ENCODE assay signal across 24 cellular contexts in the genomic region with DNA sequence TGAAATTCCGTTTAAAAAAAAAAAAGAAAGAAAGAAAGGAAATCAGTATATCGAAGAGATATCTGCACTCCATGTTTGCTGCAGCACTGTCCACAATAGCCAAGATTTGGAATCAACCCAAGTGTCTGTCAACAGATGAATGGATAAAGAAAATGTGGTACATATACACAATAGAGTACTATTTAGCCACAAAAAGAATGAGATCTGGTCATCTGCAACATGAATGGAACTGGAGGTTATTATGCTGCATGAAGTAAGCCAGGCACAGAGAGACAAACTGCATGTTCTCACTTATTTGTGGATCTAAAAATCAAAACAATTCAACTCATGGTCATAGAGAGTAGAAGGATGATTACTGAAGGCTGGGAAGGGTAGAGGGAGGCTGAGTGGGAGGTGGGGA. TPM values are rescaled to one million over a fixed set of nuclear protein-coding genes. Genes with fewer than 3 reads are reported as not detected.
DNase-seq lines count a peak whose midpoint lies in the region; ATAC-seq, FAIRE-seq and TF ChIP-seq lines count a peak whose summit lies in the region.
"Had no signal": no experiment of that assay in that cellular context is flagged by ENCODE, and none has a peak within 500 bp of the region (broad histone marks: within the 10 kb centered on the region; RNA-seq: fewer than 3 reads in every experiment).

No MANE protein-coding gene starts in this region.

- H3K9me3 Mint-ChIP-seq in brain: no peaks in the 10 kb centered on the region
- no peaks in the 10 kb centered on the region for H3K9me3 Mint-ChIP-seq in activated CD4-positive, alpha-beta T cell treated with anti-CD3 and anti-CD28 coated beads for 36 hours (ENCODE audit: low read depth)
- H3K9me3 Mint-ChIP-seq: CD8-positive, alpha-beta T cell; IgD-negative memory B cell had no signal

- H3K4me1 Mint-ChIP-seq in brain: peaks cover 5% of the 10 kb centered on the region
- no peaks in the 10 kb centered on the region for H3K4me1 Mint-ChIP-seq in activated CD4-positive, alpha-beta T cell treated with anti-CD3 and anti-CD28 coated beads for 36 hours

- H3K36me3 Mint-ChIP-seq in brain: peaks cover 49% of the 10 kb centered on the region
- peaks cover 8% of the 10 kb centered on the region for H3K36me3 Mint-ChIP-seq in activated CD4-positive, alpha-beta T cell treated with anti-CD3 and anti-CD28 coated beads for 36 hours (ENCODE audit: low read depth)

- H3K27ac Mint-ChIP-seq in brain: peak overlapping the region in 3 of 5 experiments; percentile 8 to 86 (median 72)
- no peak overlapping the region for H3K27ac Mint-ChIP-seq in activated CD4-positive, alpha-beta T cell treated with anti-CD3 and anti-CD28 coated beads for 36 hours
- H3K27ac Mint-ChIP-seq: CD8-positive, alpha-beta T cell; IgD-negative memory B cell had no signal

- POLR2A ChIA-PET in activated CD4-positive, alpha-beta T cell treated with anti-CD3 and anti-CD28 coated beads for 36 hours (lab: Charles Lee): no interaction called here

- no peak overlapping the region for H3K4me3 Mint-ChIP-seq in brain
- H3K4me3 Mint-ChIP-seq in activated CD4-positive, alpha-beta T cell treated with anti-CD3 and anti-CD28 coated beads for 36 hours: no peak overlapping the region
- H3K4me3 Mint-ChIP-seq: CD8-positive, alpha-beta T cell; IgD-negative memory B cell had no signal

- H3K27me3 Mint-ChIP-seq in brain: no peaks in the 10 kb centered on the region
- H3K27me3 Mint-ChIP-seq in activated CD4-positive, alpha-beta T cell treated with anti-CD3 and anti-CD28 coated beads for 36 hours: no peaks in the 10 kb centered on the region
- H3K27me3 Mint-ChIP-seq: IgD-negative memory B cell had no signal

- CTCF ChIA-PET in activated CD4-positive, alpha-beta T cell treated with anti-CD3 and anti-CD28 coated beads for 36 hours (lab: Charles Lee): no interaction called here

- FAIRE-seq in RCC 7860 (lab: Jason Lieb, UNC): no peak
- FAIRE-seq: GM12891, H54, HTR-8/SVneo had no signal

- DNase-seq in Ammon's horn (ENCODE audit: low spot score) (peak; percentile 90), hippocampal formation (lab: John Stamatoyannopoulos, UW) (peak; percentile 10 to 93), putamen (ENCODE audit: low spot score) (peak; percentile 91), RCC 7860 (ENCODE audit: low spot score) (no peak)
- no peak for DNase-seq in activated CD4-positive, alpha-beta T cell treated with anti-CD3 and anti-CD28 coated beads for 36 hours
- DNase-seq: Calu3; CD8-positive, alpha-beta T cell; Kasumi-1; MG63; NCI-H1048; NCI-H1436; NCI-H1930; NCI-H226; NCI-H524; NCI-H82; RPMI8226; SHP77 treated with DMSO at 0.1 percent for 48 hours had no signal

- no peak for ATAC-seq in activated CD4-positive, alpha-beta T cell treated with anti-CD3 and anti-CD28 coated beads for 36 hours
- ATAC-seq in HG03097 (IDR thresholded peaks at IDR 0.05; ENCODE audit: low FRiP score, unreplicated experiment): no peak
- ATAC-seq: CD8-positive, alpha-beta T cell had no signal

- intact Hi-C loops in activated CD4-positive, alpha-beta T cell treated with anti-CD3 and anti-CD28 coated beads for 36 hours (cut with DNase I, micrococcal nuclease): no loop called here

- no peak for TF ChIP-seq CTCF in brain (conservative IDR thresholded peaks at IDR 0.05)

RNA-seq across cellular contexts. Expression of a gene that starts 16.3 kb away (rescaled TPM):
- polyA plus RNA-seq in brain (ENCODE audit: insufficient read depth, low read depth, low replicate concordance): 3.9 TPM
- total RNA-seq in activated CD4-positive, alpha-beta T cell treated with anti-CD3 and anti-CD28 coated beads for 36 hours: 1 to 10 TPM; 2.8 to 2.9 TPM

RNA-seq across cellular contexts. Expression of a gene that starts 16.8 kb away (rescaled TPM):
- polyA plus RNA-seq in brain (ENCODE audit: insufficient read depth, low read depth, low replicate concordance): 23.0 TPM
- total RNA-seq in activated CD4-positive, alpha-beta T cell treated with anti-CD3 and anti-CD28 coated beads for 36 hours: 100 to 1,000 TPM; 105 to 111 TPM

RNA-seq across cellular contexts. Expression of a gene that starts 45.9 kb away (rescaled TPM):
- polyA plus RNA-seq in brain (ENCODE audit: insufficient read depth, low read depth, low replicate concordance): 26.6 TPM
- total RNA-seq in activated CD4-positive, alpha-beta T cell treated with anti-CD3 and anti-CD28 coated beads for 36 hours: not detected
- total RNA-seq: A172; Calu3; CD8-positive, alpha-beta T cell had no signal
- polyA plus RNA-seq: IgD-negative memory B cell had no signal

RNA-seq across cellular contexts. Expression of a gene that starts 58.2 kb away (rescaled TPM):
- polyA plus RNA-seq in brain (ENCODE audit: insufficient read depth, low read depth, low replicate concordance): 1,323 TPM
- 100 to 1,000 TPM; 345 to 452 TPM for total RNA-seq in activated CD4-positive, alpha-beta T cell treated with anti-CD3 and anti-CD28 coated beads for 36 hours

Comparison
In these comparisons a context has a peak if more than half of its experiments do, and no peak if none do; other contexts are left out.
1. DNase-seq: peak in Ammon's horn (single experiment), hippocampal formation (2 of 2) and putamen (single experiment); none in activated CD4-positive, alpha-beta T cell treated with anti-CD3 and anti-CD28 coated beads for 36 hours (single experiment) and RCC 7860 (single experiment).